In genomic region chr4:142091085-142091513, GRCh38 we compare ENCODE assay signal across 11 cellular contexts.
DNase-seq lines count a peak whose midpoint lies in the region; ATAC-seq and TF ChIP-seq lines count a peak whose summit lies in the region.
"Had no signal": no experiment of that assay in that cellular context is flagged by ENCODE, and none has a peak within 500 bp of the region (broad histone marks: within the 10 kb centered on the region; RNA-seq: fewer than 3 reads in every experiment).

No MANE protein-coding gene starts in this region.

- TSS peak; percentile 66 for BruUV-seq in IMR-90 (replicated peaks; lab: Mats Ljungman, UMichigan)

- H3K9me1 ChIP-seq in IMR-90 (ENCODE audit: insufficient read depth, low read length): peaks cover 8% of the 10 kb centered on the region

- H3K27ac ChIP-seq in IMR-90 (ENCODE audit: insufficient read depth, low read length) (peak overlapping the region; percentile 87), thyroid gland (peak overlapping the region in 2 of 3 donors; percentile 11 to 50)
- H3K27ac ChIP-seq: neural progenitor cell, SK-N-MC had no signal

- peaks cover 12% of the 10 kb centered on the region for H3K4me1 Mint-ChIP-seq in chondrocyte (ENCODE audit: low read depth)
- H3K4me1 Mint-ChIP-seq: neural progenitor cell had no signal

- TF ChIP-seq CTCF in IMR-90 (conservative IDR thresholded peaks at IDR 0.05; ENCODE audit: low read depth, low read length) (no peak), chondrocyte (IDR thresholded peaks at IDR 0.05) (no peak), kidney epithelial cell (IDR thresholded peaks at IDR 0.05; ENCODE audit: insufficient read depth, low read length, poor library complexity, severe bottlenecking) (no peak), thyroid gland (IDR thresholded peaks at IDR 0.05) (no peak)

- H4K20me1 ChIP-seq in IMR-90 (ENCODE audit: insufficient read depth, low read length): no peaks in the 10 kb centered on the region

- TF ChIP-seq POLR2A in IMR-90 (IDR thresholded peaks at IDR 0.05; ENCODE audit: low read depth, low read length) (no peak), thyroid gland (IDR thresholded peaks at IDR 0.05) (no peak)

- peak overlapping the region; percentile 88; the same call in 1 of the 2 replicates for H4K5ac ChIP-seq in IMR-90 (ENCODE audit: low read depth, low read length)

- H2AFZ ChIP-seq in IMR-90 (replicated peaks; ENCODE audit: low read length, poor library complexity): no peak overlapping the region
- H2AFZ ChIP-seq: neural progenitor cell had no signal

- TF ChIP-seq RAD21 in IMR-90 (IDR thresholded peaks at IDR 0.05; ENCODE audit: low read length): no peak

- peak overlapping the region; percentile 94 for H2BK20ac ChIP-seq in IMR-90 (ENCODE audit: low read depth, low read length)

- no peak overlapping the region for H2AK5ac ChIP-seq in IMR-90 (ENCODE audit: low read depth, low read length)

- peak; percentile 50 for ATAC-seq in IMR-90 (ENCODE audit: low read depth)
- no peak for ATAC-seq in HG03571 (IDR thresholded peaks at IDR 0.05; ENCODE audit: unreplicated experiment)

- peak overlapping the region; percentile 92 for H2BK120ac ChIP-seq in IMR-90 (ENCODE audit: low read depth, low read length)

- H3K4me3 ChIP-seq in IMR-90 (ENCODE audit: insufficient read depth, low read depth, low read length) (no peak overlapping the region), kidney epithelial cell (ENCODE audit: low read depth, low read length) (no peak overlapping the region), thyroid gland (replicated peaks in 1 of 3) (no peak overlapping the region)
- H3K4me3 ChIP-seq: neural progenitor cell, SK-N-MC had no signal

- peaks cover 4% of the 10 kb centered on the region for H3K36me3 Mint-ChIP-seq in chondrocyte (ENCODE audit: low read depth)
- H3K36me3 Mint-ChIP-seq: neural progenitor cell had no signal

- H3K27me3 Mint-ChIP-seq in chondrocyte (ENCODE audit: low read depth): no peaks in the 10 kb centered on the region

- peak overlapping the region; percentile 87; the same call in 1 of the 2 replicates for H3K56ac ChIP-seq in IMR-90 (ENCODE audit: extremely low read depth, insufficient read depth, low read length)

- peak overlapping the region; percentile 67 to 93 for H4K8ac ChIP-seq in IMR-90 (ENCODE audit: low read depth in 2 of 2, low read length in 2 of 2)

- H3K4me3 Mint-ChIP-seq in chondrocyte (ENCODE audit: unreplicated experiment): no peak overlapping the region
- H3K4me3 Mint-ChIP-seq: neural progenitor cell had no signal

- peak overlapping the region; percentile 100 for H2BK5ac ChIP-seq in IMR-90 (ENCODE audit: low read depth, low read length, poor library complexity, severe bottlenecking)

- H3K27me3 ChIP-seq in IMR-90 (ENCODE audit: control insufficient read depth, insufficient read depth, low read length) (no peaks in the 10 kb centered on the region), kidney epithelial cell (ENCODE audit: control insufficient read depth, insufficient read depth, low read length) (no peaks in the 10 kb centered on the region), thyroid gland (no peaks in the 10 kb centered on the region)
- H3K27me3 ChIP-seq: neural progenitor cell had no signal

- peak overlapping the region; percentile 97; the same call in 2 of the 3 replicates for H2BK15ac ChIP-seq in IMR-90 (ENCODE audit: low read depth, low read length)

- H3K23ac ChIP-seq in IMR-90 (ENCODE audit: low read depth, low read length): peak overlapping the region; percentile 87; the same call in 1 of the 2 replicates

- peak overlapping the region; percentile 95 for H3K14ac ChIP-seq in IMR-90 (replicated peaks; ENCODE audit: low read depth, low read length)

- H3K9me3 ChIP-seq in IMR-90 (ENCODE audit: control insufficient read depth, insufficient read depth, low read length): no peaks in the 10 kb centered on the region
- no peaks in the 10 kb centered on the region for H3K9me3 ChIP-seq in thyroid gland

- no peak overlapping the region for H3K9ac ChIP-seq in IMR-90 (ENCODE audit: low read depth, low read length)
- H3K9ac ChIP-seq: neural progenitor cell had no signal

- POLR2A ChIA-PET in IMR-90 (lab: Charles Lee; ENCODE audit: unreplicated experiment): interaction anchor here (0.5 kb wide), 1 partner anchor 758 kb away, joined by 3 read pairs; no protein-coding TSS in a partner anchor

- in situ Hi-C loops in IMR-90 (cut with MboI; ENCODE audit: low sequenced_read_pairs): no loop called here

- no peak overlapping the region for H2AK9ac ChIP-seq in IMR-90 (replicated peaks; ENCODE audit: low read depth, low read length, poor library complexity)

- no peaks in the 10 kb centered on the region for H3K9me3 Mint-ChIP-seq in chondrocyte (ENCODE audit: low read depth)
- H3K9me3 Mint-ChIP-seq: neural progenitor cell had no signal

- H3K79me1 ChIP-seq in IMR-90 (ENCODE audit: low read depth in 1 of 2, low read length in 2 of 2): no peaks in the 10 kb centered on the region

- H3K4me1 ChIP-seq in IMR-90 (ENCODE audit: control insufficient read depth, insufficient read depth, low read length): peaks cover 11% of the 10 kb centered on the region
- no peaks in the 10 kb centered on the region for H3K4me1 ChIP-seq in thyroid gland
- H3K4me1 ChIP-seq: neural progenitor cell had no signal

- intact Hi-C loops in IMR-90 (cut with micrococcal nuclease): loop anchor here (5.0 to 10.0 kb wide), 4 partner anchors 266 to 866 kb away; partner anchors contain the start of gene ZNF330
- intact Hi-C loops in thyroid gland (cut with DNase I): no loop called here

- peak overlapping the region; percentile 56; the same call in 1 of the 2 replicates for H3K4me2 ChIP-seq in IMR-90 (ENCODE audit: low read depth, low read length)
- H3K4me2 ChIP-seq: neural progenitor cell had no signal

- peak; percentile 97 for DNase-seq in IMR-90
- no peak for DNase-seq in chondrocyte (ENCODE audit: low spot score)
- DNase-seq in kidney epithelial cell (ENCODE audit: low read depth): peak; percentile 74
- no peak for DNase-seq in thyroid gland
- no peak for DNase-seq in HuH-7 (ENCODE audit: low spot score)
- DNase-seq in OCI-M2 (lab: John Stamatoyannopoulos, UW; ENCODE audit: unreplicated experiment): no peak
- DNase-seq in DMS153 treated with DMSO at 0.1 percent for 48 hours (lab: John Stamatoyannopoulos, UW; ENCODE audit: unreplicated experiment): no peak
- DNase-seq: NCI-H1694 treated with DMSO at 0.1 percent for 48 hours had no signal

- dilution Hi-C loops in IMR-90 (cut with HindIII; ENCODE audit: low sequenced_read_pairs, unreplicated experiment): no loop called here

- CTCF ChIA-PET in IMR-90 (lab: Yijun Ruan, JAX): no interaction called here

- peak overlapping the region; percentile 81; the same call in 1 of the 2 replicates for H4K91ac ChIP-seq in IMR-90 (ENCODE audit: insufficient read depth, low read depth, low read length)

- H3K18ac ChIP-seq in IMR-90 (ENCODE audit: low read depth, low read length): peak overlapping the region; percentile 95

- H3K36me3 ChIP-seq in IMR-90 (ENCODE audit: control insufficient read depth, insufficient read depth, low read length): no peaks in the 10 kb centered on the region
- H3K36me3 ChIP-seq in kidney epithelial cell (ENCODE audit: control insufficient read depth, insufficient read depth, low read length): no peaks in the 10 kb centered on the region
- no peaks in the 10 kb centered on the region for H3K36me3 ChIP-seq in thyroid gland
- H3K36me3 ChIP-seq: neural progenitor cell had no signal

- no CpG with 5 or more reads among the region's 4 CpGs for WGBS in IMR-90 (ENCODE audit: extremely low coverage in 2 of 2, insufficient read length in 1 of 2), 2 experiments
- 60 to 80% methylated on average over 4 of the region's 4 CpGs for WGBS in thyroid gland, 2 donors

- H3K27ac Mint-ChIP-seq in chondrocyte (ENCODE audit: unreplicated experiment): peak overlapping the region; percentile 53
- H3K27ac Mint-ChIP-seq: neural progenitor cell had no signal

- peak overlapping the region; percentile 95; the same call in 1 of the 2 replicates for H3K4ac ChIP-seq in IMR-90 (ENCODE audit: low read depth, low read length)

TF ChIP-seq in IMR-90, 13 proteins besides CTCF, POLR2A, EP300 and RAD21:
- no peak for TF ChIP-seq NFE2L2 (IDR thresholded peaks at IDR 0.05; ENCODE audit: low read depth, low read length)
- TF ChIP-seq USF2 (IDR thresholded peaks at IDR 0.05; ENCODE audit: low read depth, low read length): no peak
- TF ChIP-seq SMC3 (IDR thresholded peaks at IDR 0.05; ENCODE audit: low read depth, low read length): no peak
- TF ChIP-seq MXI1 (IDR thresholded peaks at IDR 0.05; ENCODE audit: borderline replicate concordance, low read depth, low read length): no peak
- TF ChIP-seq BHLHE40 (IDR thresholded peaks at IDR 0.05; ENCODE audit: low read depth, low read length): no peak
- TF ChIP-seq FOS (IDR thresholded peaks at IDR 0.05; ENCODE audit: low read depth, low read length): peak; percentile 58
- TF ChIP-seq CEBPB (IDR thresholded peaks at IDR 0.05; ENCODE audit: low read depth, low read length): peak; percentile 99
- no peak for TF ChIP-seq ELK1 (IDR thresholded peaks at IDR 0.05; ENCODE audit: borderline replicate concordance, low read depth, low read length)
- no peak for TF ChIP-seq RFX5 (IDR thresholded peaks at IDR 0.05; ENCODE audit: low read depth, low read length)
- TF ChIP-seq MAZ (IDR thresholded peaks at IDR 0.05; ENCODE audit: borderline replicate concordance, low read depth, low read length): no peak
- no peak for TF ChIP-seq MAFK (IDR thresholded peaks at IDR 0.05; ENCODE audit: low read depth, low read length)
- TF ChIP-seq CHD1 (IDR thresholded peaks at IDR 0.05; ENCODE audit: low read depth, low read length): 0 out of 2 replicates have a peak, but pooled peaks have one; percentile 2
- peak; percentile 5 for TF ChIP-seq RCOR1 (IDR thresholded peaks at IDR 0.05; ENCODE audit: insufficient replicate concordance, low read length)

Comparison
In these comparisons a context has a peak if more than half of its experiments do, and no peak if none do; other contexts are left out.
1. DNase-seq: peak in IMR-90 (single experiment) and kidney epithelial cell (single experiment); none in chondrocyte (single experiment), thyroid gland (0 of 2), HuH-7 (single experiment), OCI-M2 (single experiment) and DMS153 treated with DMSO at 0.1 percent for 48 hours (single experiment).